ENCODE assay signal across 1 cellular context in the genomic region with DNA sequence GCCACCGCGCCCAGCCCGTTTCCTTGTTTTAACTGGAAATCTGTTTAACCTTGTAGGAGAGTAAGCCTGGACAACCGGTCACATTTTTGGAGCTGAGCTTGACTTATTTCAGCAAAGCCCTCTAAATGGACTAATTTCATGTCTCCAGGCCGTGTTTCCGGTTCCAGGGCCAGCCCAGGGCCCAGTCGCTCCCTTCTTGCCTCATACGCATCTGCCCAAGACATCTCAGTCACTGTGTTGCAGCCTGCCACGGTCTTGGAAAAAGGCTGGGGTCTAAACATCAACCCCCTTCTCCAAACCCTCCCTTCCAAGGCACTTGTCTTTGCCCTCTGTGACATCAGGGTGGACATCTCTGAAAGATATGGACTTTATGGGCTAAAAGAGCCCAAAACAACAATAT.
TF ChIP-seq lines count a peak whose summit lies in the region.

No MANE protein-coding gene starts in this region.

TF ChIP-seq in IMR-90, 13 proteins besides CTCF, POLR2A, EP300 and RAD21:
- TF ChIP-seq BHLHE40 (IDR thresholded peaks at IDR 0.05; ENCODE audit: low read depth, low read length): no peak
- no peak for TF ChIP-seq MAZ (IDR thresholded peaks at IDR 0.05; ENCODE audit: borderline replicate concordance, low read depth, low read length)
- TF ChIP-seq, protein P1, sequence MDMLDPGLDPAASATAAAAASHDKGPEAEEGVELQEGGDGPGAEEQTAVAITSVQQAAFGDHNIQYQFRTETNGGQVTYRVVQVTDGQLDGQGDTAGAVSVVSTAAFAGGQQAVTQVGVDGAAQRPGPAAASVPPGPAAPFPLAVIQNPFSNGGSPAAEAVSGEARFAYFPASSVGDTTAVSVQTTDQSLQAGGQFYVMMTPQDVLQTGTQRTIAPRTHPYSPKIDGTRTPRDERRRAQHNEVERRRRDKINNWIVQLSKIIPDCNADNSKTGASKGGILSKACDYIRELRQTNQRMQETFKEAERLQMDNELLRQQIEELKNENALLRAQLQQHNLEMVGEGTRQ (IDR thresholded peaks at IDR 0.05; ENCODE audit: low read depth, low read length): no peak
- no peak for TF ChIP-seq MAFK (IDR thresholded peaks at IDR 0.05; ENCODE audit: low read depth, low read length)
- TF ChIP-seq RCOR1 (IDR thresholded peaks at IDR 0.05; ENCODE audit: insufficient replicate concordance, low read length): no peak
- TF ChIP-seq FOS (IDR thresholded peaks at IDR 0.05; ENCODE audit: low read depth, low read length): no peak
